ENCODE assay signal across 11 cellular contexts in genomic region chrX:65705439-65705838, GRCh38. TPM values are rescaled to one million over a fixed set of nuclear protein-coding genes. Genes with fewer than 3 reads are reported as not detected.
DNase-seq lines count a peak whose midpoint lies in the region; ATAC-seq and TF ChIP-seq lines count a peak whose summit lies in the region.
"Had no signal": no experiment of that assay in that cellular context is flagged by ENCODE, and none has a peak within 500 bp of the region (broad histone marks: within the 10 kb centered on the region; RNA-seq: fewer than 3 reads in every experiment).

No MANE protein-coding gene starts in this region.

- no peak overlapping the region for H3K14ac ChIP-seq in mesenchymal stem cell (ENCODE audit: low read length in 2 of 2)

- H3K79me1 ChIP-seq in mesenchymal stem cell (replicated peaks; ENCODE audit: low read length, poor library complexity, severe bottlenecking) = no peaks in the 10 kb centered on the region

- TF ChIP-seq EP300 in transverse colon (IDR thresholded peaks at IDR 0.05; ENCODE audit: low read depth) = no peak

- no peaks in the 10 kb centered on the region for H3K27me3 Mint-ChIP-seq in activated naive CD8-positive, alpha-beta T cell treated with anti-CD3 and anti-CD28 coated beads for 36 hours

- no peak overlapping the region for H2BK12ac ChIP-seq in mesenchymal stem cell (ENCODE audit: low read length in 2 of 2)

- no peak overlapping the region for H2BK15ac ChIP-seq in mesenchymal stem cell (ENCODE audit: low read depth, poor library complexity, severe bottlenecking)

- peaks cover 37% of the 10 kb centered on the region for H3K36me3 Mint-ChIP-seq in activated naive CD8-positive, alpha-beta T cell treated with anti-CD3 and anti-CD28 coated beads for 36 hours

- no peak overlapping the region for H3K4ac ChIP-seq in mesenchymal stem cell (ENCODE audit: low read depth in 1 of 2, low read length in 2 of 2)

- in situ Hi-C loops in transverse colon (cut with MboI; ENCODE audit: low pct_ligation_motif_present in 1 of 4, low pct_unique_long_range_greater_than_20kb in 1 of 4, low sequenced_read_pairs in 3 of 4) = loop anchor here in 1 of 4 donors (25.0 kb wide), 1 partner anchor 118 kb away; no protein-coding TSS in a partner anchor

- TF ChIP-seq POLR2A in heart left ventricle (IDR thresholded peaks at IDR 0.05) = no peak
- TF ChIP-seq POLR2A in transverse colon (IDR thresholded peaks at IDR 0.05) = no peak

- H2AK5ac ChIP-seq in mesenchymal stem cell (ENCODE audit: low read length, severe bottlenecking) = no peak overlapping the region

- H2BK120ac ChIP-seq in mesenchymal stem cell (ENCODE audit: low read depth, low read length) = no peak overlapping the region

- no peak for TF ChIP-seq CTCF in heart left ventricle (IDR thresholded peaks at IDR 0.05)
- TF ChIP-seq CTCF in transverse colon (IDR thresholded peaks at IDR 0.05) = no peak

- no peaks in the 10 kb centered on the region for H3K27me3 ChIP-seq in heart left ventricle
- H3K27me3 ChIP-seq in mesenchymal stem cell (ENCODE audit: control insufficient read depth in 1 of 2, insufficient read depth in 1 of 2, low read length in 2 of 2) = no peaks in the 10 kb centered on the region
- H3K27me3 ChIP-seq in transverse colon = no peaks in the 10 kb centered on the region

- no peak for DNase-seq in heart left ventricle
- no peak for DNase-seq in Right ventricle myocardium superior
- DNase-seq in activated naive CD8-positive, alpha-beta T cell treated with anti-CD3 and anti-CD28 coated beads for 36 hours = no peak
- no peak for DNase-seq in mesenchymal stem cell
- DNase-seq in transverse colon = no peak
- DNase-seq in NOMO-1 (lab: John Stamatoyannopoulos, UW; ENCODE audit: unreplicated experiment in 2 of 2) = no peak
- DNase-seq: midbrain, NCI-H446 had no signal

- H3K27ac ChIP-seq in heart left ventricle = peak overlapping the region; percentile 61 to 85 (median 78)
- H3K27ac ChIP-seq in mesenchymal stem cell (ENCODE audit: low read length, poor library complexity, severe bottlenecking) = peak overlapping the region; percentile 80
- H3K27ac ChIP-seq in transverse colon = peak overlapping the region; percentile 50 to 78 (median 72)

- peaks cover 2% of the 10 kb centered on the region for H3K9me3 Mint-ChIP-seq in activated naive CD8-positive, alpha-beta T cell treated with anti-CD3 and anti-CD28 coated beads for 36 hours
- H3K9me3 Mint-ChIP-seq: GM23338 had no signal

- peak overlapping the region; percentile 48 to 54 for H3K18ac ChIP-seq in mesenchymal stem cell (ENCODE audit: low read depth in 1 of 2, low read length in 2 of 2)

- H3K4me1 ChIP-seq in heart left ventricle (peaks cover 0 to 88% (median 56%) of the 10 kb centered on the region in 12 donors), mesenchymal stem cell (ENCODE audit: control insufficient read depth, insufficient read depth, low read depth, low read length) (peaks cover 11% of the 10 kb centered on the region), transverse colon (peaks cover 7 to 32% (median 13%) of the 10 kb centered on the region in 4 donors)

- intact Hi-C loops in heart left ventricle (cut with DNase I) = loop anchor here in 7 of 10 donors (2.0 to 10.0 kb wide), 6 partner anchors 33 to 282 kb away; partner anchors contain the start of gene MSN (in 2 of the 7)
- intact Hi-C loops in Right ventricle myocardium superior (cut with DNase I) = loop anchor here (5.0 to 10.0 kb wide), 2 partner anchors 38 to 111 kb away; partner anchors contain the start of gene MSN
- intact Hi-C loops in transverse colon (cut with DNase I; ENCODE audit: low total_unique reads) = loop anchor here (10.0 kb wide), 1 partner anchor 111 kb away; no protein-coding TSS in a partner anchor

- WGBS in heart left ventricle, 4 donors = 39 to 59% (median 52%) methylated on average over 5 of the region's 5 CpGs
- WGBS in mesenchymal stem cell = 47% methylated on average over 5 of the region's 5 CpGs
- 61% methylated on average over 5 of the region's 5 CpGs; no CpG with 5 or more reads in 1 of the 2 donors for WGBS in transverse colon (ENCODE audit: low coverage in 1 of 2), 2 donors

- H3K4me1 Mint-ChIP-seq in activated naive CD8-positive, alpha-beta T cell treated with anti-CD3 and anti-CD28 coated beads for 36 hours = peaks cover 60% of the 10 kb centered on the region

- H4K91ac ChIP-seq in mesenchymal stem cell (ENCODE audit: low read length) = no peak overlapping the region

- no peak overlapping the region for H4K8ac ChIP-seq in mesenchymal stem cell (ENCODE audit: low read length)

- H3K9me3 ChIP-seq in heart left ventricle = no peaks in the 10 kb centered on the region
- no peaks in the 10 kb centered on the region for H3K9me3 ChIP-seq in mesenchymal stem cell (ENCODE audit: control insufficient read depth, low read length)
- H3K9me3 ChIP-seq in transverse colon = no peaks in the 10 kb centered on the region

- ATAC-seq in heart left ventricle = no peak
- no peak for ATAC-seq in Right ventricle myocardium superior (ENCODE audit: poor library complexity)
- no peak for ATAC-seq in GM18498 (IDR thresholded peaks at IDR 0.05; ENCODE audit: unreplicated experiment)
- no peak for ATAC-seq in GM21390 (IDR thresholded peaks at IDR 0.05; ENCODE audit: unreplicated experiment)
- ATAC-seq: GM23338 had no signal

- peak overlapping the region; percentile 59 for H3K4me3 Mint-ChIP-seq in activated naive CD8-positive, alpha-beta T cell treated with anti-CD3 and anti-CD28 coated beads for 36 hours
- H3K4me3 Mint-ChIP-seq: GM23338 had no signal

- H3K36me3 ChIP-seq in heart left ventricle = peaks cover 0 to 5% (median 0%) of the 10 kb centered on the region in 9 donors
- peaks cover 3 to 14% of the 10 kb centered on the region in 2 experiments for H3K36me3 ChIP-seq in mesenchymal stem cell (ENCODE audit: control insufficient read depth in 1 of 2, insufficient read depth in 2 of 2, low read depth in 1 of 2, low read length in 2 of 2)
- no peaks in the 10 kb centered on the region for H3K36me3 ChIP-seq in transverse colon

- H3K23ac ChIP-seq in mesenchymal stem cell (ENCODE audit: low read length in 2 of 2) = no peak overlapping the region

- no peak overlapping the region for H2BK5ac ChIP-seq in mesenchymal stem cell (ENCODE audit: low read depth, low read length, poor library complexity, severe bottlenecking)

- no peak overlapping the region for H2AFZ ChIP-seq in mesenchymal stem cell (ENCODE audit: low read depth, low read length)
- H2AFZ ChIP-seq: GM23338 had no signal

- no peak overlapping the region for H3K4me3 ChIP-seq in heart left ventricle
- peak overlapping the region in 1 of 2 experiments; percentile 3 for H3K4me3 ChIP-seq in mesenchymal stem cell (ENCODE audit: insufficient read depth in 1 of 2, low read depth in 1 of 2, low read length in 2 of 2)
- H3K4me3 ChIP-seq in transverse colon = no peak overlapping the region
- H3K4me3 ChIP-seq: GM23338 had no signal

- H3K4me2 ChIP-seq in mesenchymal stem cell (ENCODE audit: low read length, poor library complexity, severe bottlenecking) = no peak overlapping the region
- H3K4me2 ChIP-seq: GM23338 had no signal

- H3K27ac Mint-ChIP-seq in activated naive CD8-positive, alpha-beta T cell treated with anti-CD3 and anti-CD28 coated beads for 36 hours = peak overlapping the region; percentile 90
- H3K27ac Mint-ChIP-seq: GM23338 had no signal

- no peak overlapping the region for H3K9ac ChIP-seq in mesenchymal stem cell (ENCODE audit: low read length)

RNA-seq across cellular contexts. Expression of gene MSN, which starts 38.0 kb away (rescaled TPM):
- total RNA-seq in heart left ventricle = 100 to 1,000 TPM in 8 of 9 donors, 10 to 100 TPM in 1; 99.6 to 298 (median 153) TPM
- 100 to 1,000 TPM in 1 of 2 donors, 10 to 100 TPM in 1; 48.9 to 178 TPM for polyA plus RNA-seq in heart left ventricle
- total RNA-seq in Right ventricle myocardium superior = 97.6 TPM
- 100 to 1,000 TPM; 433 to 443 TPM for total RNA-seq in activated naive CD8-positive, alpha-beta T cell treated with anti-CD3 and anti-CD28 coated beads for 36 hours
- 287 TPM for polyA plus RNA-seq in mesenchymal stem cell (2013, experiment 1 of 2)
- polyA plus RNA-seq in mesenchymal stem cell (2013, experiment 2 of 2) = 277 TPM
- 10 to 100 TPM; 40.0 to 73.8 (median 60.4) TPM for total RNA-seq in transverse colon
